In the genomic region with DNA sequence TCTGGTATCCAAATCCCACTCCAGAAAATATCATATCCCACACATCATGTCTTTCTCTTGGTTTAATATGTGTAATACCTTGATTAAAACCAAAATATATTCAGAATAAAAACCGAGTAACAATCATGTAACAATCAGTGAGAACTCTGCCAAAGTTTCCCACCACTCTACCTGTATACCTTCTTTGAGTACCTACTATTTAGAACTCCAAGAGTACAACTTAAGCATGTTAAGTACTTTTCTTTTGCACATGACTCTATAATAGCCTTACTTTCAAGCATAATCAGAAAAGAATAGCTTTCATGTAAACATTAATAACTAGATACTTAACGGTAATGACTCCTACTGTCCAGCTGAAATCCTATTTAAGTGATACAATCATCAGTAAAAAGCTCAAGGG, we compare ENCODE assay signal across 21 cellular contexts.
A peak's percentile ranks its signal among the peaks of the same experiment; 100 is the strongest.
DNase-seq lines count a peak whose midpoint lies in the region; ATAC-seq and TF ChIP-seq lines count a peak whose summit lies in the region.
"Had no signal": no experiment of that assay in that cellular context is flagged by ENCODE, and none has a peak within 500 bp of the region (broad histone marks: within the 10 kb centered on the region; RNA-seq: fewer than 3 reads in every experiment).

No MANE protein-coding gene starts in this region.

- peaks cover 0 to 4% of the 10 kb centered on the region in 2 donors for H3K36me3 Mint-ChIP-seq in CD14-positive monocyte
- H3K36me3 Mint-ChIP-seq in activated CD8-positive, alpha-beta T cell treated with anti-CD3 and anti-CD28 coated beads for 36 hours (ENCODE audit: low read depth), result peaks cover 4% of the 10 kb centered on the region

- H3K4me1 Mint-ChIP-seq in CD14-positive monocyte, result peaks cover 41% of the 10 kb centered on the region
- peaks cover 63% of the 10 kb centered on the region for H3K4me1 Mint-ChIP-seq in activated CD8-positive, alpha-beta T cell treated with anti-CD3 and anti-CD28 coated beads for 36 hours (ENCODE audit: low read depth)

- no peaks in the 10 kb centered on the region for H3K27me3 Mint-ChIP-seq in CD14-positive monocyte (ENCODE audit: low read depth in 3 of 3)
- no peaks in the 10 kb centered on the region for H3K27me3 Mint-ChIP-seq in activated CD8-positive, alpha-beta T cell treated with anti-CD3 and anti-CD28 coated beads for 36 hours
- H3K27me3 Mint-ChIP-seq: activated CD4-positive, alpha-beta memory T cell treated with anti-CD3 and anti-CD28 coated beads, Interleukin-2, amount 10 ng/mL, durations not matched to agents 7 days and 5 days; CD4-positive, alpha-beta memory T cell had no signal

- no peak overlapping the region for H3K4me3 Mint-ChIP-seq in CD14-positive monocyte
- H3K4me3 Mint-ChIP-seq in activated CD8-positive, alpha-beta T cell treated with anti-CD3 and anti-CD28 coated beads for 36 hours, result no peak overlapping the region
- H3K4me3 Mint-ChIP-seq: activated CD4-positive, alpha-beta memory T cell treated with anti-CD3 and anti-CD28 coated beads, Interleukin-2, amount 10 ng/mL, durations not matched to agents 7 days and 5 days; activated naive CD4-positive, alpha-beta T cell treated with anti-CD3 and anti-CD28 coated beads for 36 hours; CD4-positive, alpha-beta memory T cell had no signal

- H3K27me3 ChIP-seq in HCT116 (ENCODE audit: insufficient read depth, low read length) (no peaks in the 10 kb centered on the region), neutrophil (no peaks in the 10 kb centered on the region)
- H3K27me3 ChIP-seq: ovary, testis had no signal

- CTCF ChIA-PET in HCT116 (lab: Charles Lee), result interaction anchor here (1.5 kb wide), 1 partner anchor 13 kb away, joined by 4 read pairs; no protein-coding TSS in a partner anchor
- CTCF ChIA-PET in activated CD8-positive, alpha-beta T cell treated with anti-CD3 and anti-CD28 coated beads for 36 hours (lab: Charles Lee), result interaction anchor here (1.0 to 1.7 kb wide), 2 partner anchors 8 to 14 kb away, joined by 3 to 6 read pairs; no protein-coding TSS in a partner anchor

- no peak overlapping the region for H3K4me3 ChIP-seq in HCT116 (replicated peaks in 1 of 2; ENCODE audit: low read depth in 1 of 2, low read length in 2 of 2)
- no peak overlapping the region for H3K4me3 ChIP-seq in neutrophil (ENCODE audit: low read depth in 1 of 2, low read length in 1 of 2)
- H3K4me3 ChIP-seq: ovary, SK-N-MC, testis had no signal

- RAD21 ChIA-PET in HCT116 (lab: Charles Lee; ENCODE audit: low non-redundant PET in 1 of 2, low total read pairs in 2 of 2, uncharacterized antibody in 2 of 2, unreplicated experiment in 2 of 2), result no interaction called here

- intact Hi-C loops in CD14-positive monocyte (cut with micrococcal nuclease) (no loop called here), HCT116 (cut with micrococcal nuclease) (no loop called here)
- intact Hi-C loops in activated CD8-positive, alpha-beta T cell treated with anti-CD3 and anti-CD28 coated beads for 36 hours (cut with micrococcal nuclease), result no loop called here

- DNase-seq in CD14-positive monocyte (ENCODE audit: low spot score), result no peak
- DNase-seq in HCT116 (ENCODE audit: low read depth, low spot score), result no peak
- DNase-seq in left lobe of liver (ENCODE audit: low spot score), result no peak
- no peak for DNase-seq in activated CD8-positive, alpha-beta T cell treated with anti-CD3 and anti-CD28 coated beads for 36 hours
- DNase-seq in T-helper 2 cell, result no peak
- no peak for DNase-seq in glomerular visceral epithelial cell (ENCODE audit: extremely low spot score)
- DNase-seq: activated CD4-positive, alpha-beta memory T cell treated with anti-CD3 and anti-CD28 coated beads, Interleukin-2, amount 10 ng/mL, durations not matched to agents 7 days and 5 days; activated CD4-positive, CD25-positive, alpha-beta regulatory T cell; activated naive CD4-positive, alpha-beta T cell treated with anti-CD3 and anti-CD28 coated beads for 36 hours; activated T-cell treated with anti-CD3 and anti-CD28 coated beads, Interleukin-2, amount 50 U/mL, for 1 hour; CD4-positive, alpha-beta memory T cell; effector memory CD4-positive, alpha-beta T cell; H7; NCI-H187; NCI-H345; T1000 had no signal

- no peaks in the 10 kb centered on the region for H3K9me3 Mint-ChIP-seq in CD14-positive monocyte
- H3K9me3 Mint-ChIP-seq in activated CD8-positive, alpha-beta T cell treated with anti-CD3 and anti-CD28 coated beads for 36 hours, result no peaks in the 10 kb centered on the region
- H3K9me3 Mint-ChIP-seq: activated CD4-positive, alpha-beta memory T cell treated with anti-CD3 and anti-CD28 coated beads, Interleukin-2, amount 10 ng/mL, durations not matched to agents 7 days and 5 days; activated naive CD4-positive, alpha-beta T cell treated with anti-CD3 and anti-CD28 coated beads for 36 hours; CD4-positive, alpha-beta memory T cell had no signal

- H3K4me1 ChIP-seq in HCT116 (ENCODE audit: control insufficient read depth in 1 of 2, insufficient read depth in 2 of 2, low read length in 2 of 2) (peaks cover 6 to 21% of the 10 kb centered on the region in 2 experiments; a peak in 3 of 4 replicates), neutrophil (ENCODE audit: control insufficient read depth in 1 of 2, insufficient read depth in 1 of 2, low read depth in 1 of 2, low read length in 1 of 2) (peaks cover 8 to 15% of the 10 kb centered on the region in 2 experiments)

- no peaks in the 10 kb centered on the region for H3K9me2 ChIP-seq in HCT116 (ENCODE audit: insufficient read depth)

- H3K27ac Mint-ChIP-seq in CD14-positive monocyte, result peak overlapping the region; percentile 20 to 86 (median 75)
- no peak overlapping the region for H3K27ac Mint-ChIP-seq in activated CD8-positive, alpha-beta T cell treated with anti-CD3 and anti-CD28 coated beads for 36 hours
- H3K27ac Mint-ChIP-seq: activated CD4-positive, alpha-beta memory T cell treated with anti-CD3 and anti-CD28 coated beads, Interleukin-2, amount 10 ng/mL, durations not matched to agents 7 days and 5 days; activated naive CD4-positive, alpha-beta T cell treated with anti-CD3 and anti-CD28 coated beads for 36 hours had no signal

- H3K9me3 ChIP-seq in HCT116 (ENCODE audit: control insufficient read depth in 1 of 2, insufficient read depth in 1 of 2, low read depth in 1 of 2, low read length in 2 of 2) (no peaks in the 10 kb centered on the region), neutrophil (no peaks in the 10 kb centered on the region)
- H3K9me3 ChIP-seq: ovary, testis had no signal

- TF ChIP-seq CTCF in CD14-positive monocyte (IDR thresholded peaks at IDR 0.05) (no peak), HCT116 (IDR thresholded peaks at IDR 0.05 in 2 of 3, conservative IDR thresholded peaks at IDR 0.05 in 1 of 3; ENCODE audit: borderline replicate concordance in 1 of 3, insufficient read depth in 1 of 3, low read depth in 2 of 3, low read length in 2 of 3) (no peak), neutrophil (IDR thresholded peaks at IDR 0.05) (no peak)
- TF ChIP-seq CTCF in activated CD8-positive, alpha-beta T cell treated with anti-CD3 and anti-CD28 coated beads for 36 hours (IDR thresholded peaks at IDR 0.05), result no peak

- POLR2A ChIA-PET in HCT116 (lab: Charles Lee), result no interaction called here
- POLR2A ChIA-PET in activated CD8-positive, alpha-beta T cell treated with anti-CD3 and anti-CD28 coated beads for 36 hours (lab: Charles Lee), result interaction anchor here (1.4 kb wide), 1 partner anchor 79 kb away, joined by 3 read pairs; no protein-coding TSS in a partner anchor

- peak overlapping the region; percentile 1; the same call in 1 of the 2 replicates for H3K4me2 ChIP-seq in HCT116 (ENCODE audit: low read length)
- H3K4me2 ChIP-seq: KMS-11 had no signal

- H4K20me1 ChIP-seq in HCT116 (ENCODE audit: insufficient read depth), result peaks cover 31% of the 10 kb centered on the region

- ATAC-seq in HCT116 (no peak), left lobe of liver (peak; percentile 9)
- ATAC-seq in activated CD8-positive, alpha-beta T cell treated with anti-CD3 and anti-CD28 coated beads for 36 hours, result no peak

- H3K79me2 ChIP-seq in HCT116 (ENCODE audit: insufficient read depth, low read length), result peaks cover 100% of the 10 kb centered on the region

- no peak overlapping the region for H3K27ac ChIP-seq in HCT116 (ENCODE audit: low read depth, low read length)
- peak overlapping the region; percentile 53 for H3K27ac ChIP-seq in neutrophil
- H3K27ac ChIP-seq: KMS-11, SK-N-MC, testis had no signal

- no peak for TF ChIP-seq RAD21 in HCT116 (IDR thresholded peaks at IDR 0.05; ENCODE audit: low read depth)

- H2AFZ ChIP-seq in HCT116 (ENCODE audit: low read depth, low read length, poor library complexity, severe bottlenecking), result no peak overlapping the region

- no TSS peak for BruUV-seq in HCT116 (replicated peaks; lab: Mats Ljungman, UMichigan)

- no peak for TF ChIP-seq POLR2A in HCT116 (IDR thresholded peaks at IDR 0.05; ENCODE audit: borderline replicate concordance, extremely low read depth, insufficient read depth, insufficient read length)

- H3K9ac ChIP-seq in HCT116 (ENCODE audit: low read length), result no peak overlapping the region
- H3K9ac ChIP-seq: KMS-11 had no signal

- H3K36me3 ChIP-seq in HCT116 (ENCODE audit: control insufficient read depth in 1 of 2, insufficient read depth in 2 of 2, low read length in 2 of 2) (no peaks in the 10 kb centered on the region), neutrophil (no peaks in the 10 kb centered on the region)
- H3K36me3 ChIP-seq: ovary had no signal

TF ChIP-seq in HCT116, 20 proteins besides CTCF, POLR2A, EP300 and RAD21 (continues in another document):
- no peak for TF ChIP-seq JUND (IDR thresholded peaks at IDR 0.05)
- TF ChIP-seq YY1 (IDR thresholded peaks at IDR 0.05; ENCODE audit: extremely low read depth, insufficient replicate concordance, low read depth, low read length), result no peak
- no peak for TF ChIP-seq EZH2 (IDR thresholded peaks at IDR 0.05)
- TF ChIP-seq ZFX (IDR thresholded peaks at IDR 0.05), result no peak
- TF ChIP-seq SIN3A (IDR thresholded peaks at IDR 0.05; ENCODE audit: low read depth), result no peak
- TF ChIP-seq EZH2phosphoT487 (IDR thresholded peaks at IDR 0.05; ENCODE audit: borderline replicate concordance), result no peak
- TF ChIP-seq TCF7L2 (IDR thresholded peaks at IDR 0.05; ENCODE audit: borderline replicate concordance, extremely low read depth, insufficient read depth, insufficient read length), result no peak
- no peak for TF ChIP-seq EGR1 (IDR thresholded peaks at IDR 0.05; ENCODE audit: low read depth)
- TF ChIP-seq, protein P1, sequence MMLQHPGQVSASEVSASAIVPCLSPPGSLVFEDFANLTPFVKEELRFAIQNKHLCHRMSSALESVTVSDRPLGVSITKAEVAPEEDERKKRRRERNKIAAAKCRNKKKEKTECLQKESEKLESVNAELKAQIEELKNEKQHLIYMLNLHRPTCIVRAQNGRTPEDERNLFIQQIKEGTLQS (IDR thresholded peaks at IDR 0.05), result no peak
- TF ChIP-seq ELF1 (IDR thresholded peaks at IDR 0.05; ENCODE audit: borderline replicate concordance, low read depth), result no peak
- TF ChIP-seq SRF (IDR thresholded peaks at IDR 0.05; ENCODE audit: low read depth), result no peak
- no peak for TF ChIP-seq CBX3 (IDR thresholded peaks at IDR 0.05; ENCODE audit: low read depth)
